In genomic region chr1:97094257-97094972, GRCh38 we compare ENCODE assay signal across 2 cellular contexts.
TF ChIP-seq lines count a peak whose summit lies in the region.

No MANE protein-coding gene starts in this region.

TF ChIP-seq in A549, 52 proteins besides CTCF, POLR2A, EP300 and RAD21 (continued from another document):
- TF ChIP-seq, protein P1, sequence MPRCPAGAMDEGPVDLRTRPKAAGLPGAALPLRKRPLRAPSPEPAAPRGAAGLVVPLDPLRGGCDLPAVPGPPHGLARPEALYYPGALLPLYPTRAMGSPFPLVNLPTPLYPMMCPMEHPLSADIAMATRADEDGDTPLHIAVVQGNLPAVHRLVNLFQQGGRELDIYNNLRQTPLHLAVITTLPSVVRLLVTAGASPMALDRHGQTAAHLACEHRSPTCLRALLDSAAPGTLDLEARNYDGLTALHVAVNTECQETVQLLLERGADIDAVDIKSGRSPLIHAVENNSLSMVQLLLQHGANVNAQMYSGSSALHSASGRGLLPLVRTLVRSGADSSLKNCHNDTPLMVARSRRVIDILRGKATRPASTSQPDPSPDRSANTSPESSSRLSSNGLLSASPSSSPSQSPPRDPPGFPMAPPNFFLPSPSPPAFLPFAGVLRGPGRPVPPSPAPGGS (IDR thresholded peaks at IDR 0.05): 0 out of 3 replicates have a peak, but pooled peaks have one; percentile 39
- no peak for TF ChIP-seq HEYL (CRISPR knock-in tag; IDR thresholded peaks at IDR 0.05)
- 0 out of 2 replicates have a peak, but pooled peaks have one; percentile 32 for TF ChIP-seq FOSL2 (IDR thresholded peaks at IDR 0.05)
- peak; percentile 84 for TF ChIP-seq FOSL2 (CRISPR knock-in tag; IDR thresholded peaks at IDR 0.05)
- TF ChIP-seq, protein P2, sequence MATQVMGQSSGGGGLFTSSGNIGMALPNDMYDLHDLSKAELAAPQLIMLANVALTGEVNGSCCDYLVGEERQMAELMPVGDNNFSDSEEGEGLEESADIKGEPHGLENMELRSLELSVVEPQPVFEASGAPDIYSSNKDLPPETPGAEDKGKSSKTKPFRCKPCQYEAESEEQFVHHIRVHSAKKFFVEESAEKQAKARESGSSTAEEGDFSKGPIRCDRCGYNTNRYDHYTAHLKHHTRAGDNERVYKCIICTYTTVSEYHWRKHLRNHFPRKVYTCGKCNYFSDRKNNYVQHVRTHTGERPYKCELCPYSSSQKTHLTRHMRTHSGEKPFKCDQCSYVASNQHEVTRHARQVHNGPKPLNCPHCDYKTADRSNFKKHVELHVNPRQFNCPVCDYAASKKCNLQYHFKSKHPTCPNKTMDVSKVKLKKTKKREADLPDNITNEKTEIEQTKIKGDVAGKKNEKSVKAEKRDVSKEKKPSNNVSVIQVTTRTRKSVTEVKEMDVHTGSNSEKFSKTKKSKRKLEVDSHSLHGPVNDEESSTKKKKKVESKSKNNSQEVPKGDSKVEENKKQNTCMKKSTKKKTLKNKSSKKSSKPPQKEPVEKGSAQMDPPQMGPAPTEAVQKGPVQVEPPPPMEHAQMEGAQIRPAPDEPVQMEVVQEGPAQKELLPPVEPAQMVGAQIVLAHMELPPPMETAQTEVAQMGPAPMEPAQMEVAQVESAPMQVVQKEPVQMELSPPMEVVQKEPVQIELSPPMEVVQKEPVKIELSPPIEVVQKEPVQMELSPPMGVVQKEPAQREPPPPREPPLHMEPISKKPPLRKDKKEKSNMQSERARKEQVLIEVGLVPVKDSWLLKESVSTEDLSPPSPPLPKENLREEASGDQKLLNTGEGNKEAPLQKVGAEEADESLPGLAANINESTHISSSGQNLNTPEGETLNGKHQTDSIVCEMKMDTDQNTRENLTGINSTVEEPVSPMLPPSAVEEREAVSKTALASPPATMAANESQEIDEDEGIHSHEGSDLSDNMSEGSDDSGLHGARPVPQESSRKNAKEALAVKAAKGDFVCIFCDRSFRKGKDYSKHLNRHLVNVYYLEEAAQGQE (IDR thresholded peaks at IDR 0.05): no peak
- TF ChIP-seq, protein P3, sequence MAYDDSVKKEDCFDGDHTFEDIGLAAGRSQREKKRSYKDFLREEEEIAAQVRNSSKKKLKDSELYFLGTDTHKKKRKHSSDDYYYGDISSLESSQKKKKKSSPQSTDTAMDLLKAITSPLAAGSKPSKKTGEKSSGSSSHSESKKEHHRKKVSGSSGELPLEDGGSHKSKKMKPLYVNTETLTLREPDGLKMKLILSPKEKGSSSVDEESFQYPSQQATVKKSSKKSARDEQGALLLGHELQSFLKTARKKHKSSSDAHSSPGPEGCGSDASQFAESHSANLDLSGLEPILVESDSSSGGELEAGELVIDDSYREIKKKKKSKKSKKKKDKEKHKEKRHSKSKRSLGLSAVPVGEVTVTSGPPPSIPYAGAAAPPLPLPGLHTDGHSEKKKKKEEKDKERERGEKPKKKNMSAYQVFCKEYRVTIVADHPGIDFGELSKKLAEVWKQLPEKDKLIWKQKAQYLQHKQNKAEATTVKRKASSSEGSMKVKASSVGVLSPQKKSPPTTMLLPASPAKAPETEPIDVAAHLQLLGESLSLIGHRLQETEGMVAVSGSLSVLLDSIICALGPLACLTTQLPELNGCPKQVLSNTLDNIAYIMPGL (CRISPR knock-in tag; IDR thresholded peaks at IDR 0.05; ENCODE audit: borderline replicate concordance): no peak
- peak; percentile 6; the same call in 1 of the 2 replicates for TF ChIP-seq EHF (CRISPR knock-in tag; IDR thresholded peaks at IDR 0.05)
- TF ChIP-seq GATA3 (IDR thresholded peaks at IDR 0.05; ENCODE audit: borderline replicate concordance): peak; percentile 98
- TF ChIP-seq JUN (IDR thresholded peaks at IDR 0.05): peak in 1 of 2 experiments; percentile 26; a peak in 1 of 5 replicates

TF ChIP-seq in HEK293, 187 proteins besides CTCF, POLR2A, EP300 and RAD21:
- TF ChIP-seq, protein P2 (tag by site-specific recombination; IDR thresholded peaks at IDR 0.05): no peak
- TF ChIP-seq PRDM2 (tag by site-specific recombination; IDR thresholded peaks at IDR 0.05; ENCODE audit: borderline replicate concordance) (no peak), HOXD13 (CRISPR knock-in tag; IDR thresholded peaks at IDR 0.05; ENCODE audit: borderline replicate concordance) (0 out of 2 replicates have a peak, but pooled peaks have one; percentile 11), ZNF529 (tag by site-specific recombination; IDR thresholded peaks at IDR 0.05; ENCODE audit: insufficient replicate concordance) (no peak)
